Comparison of ENCODE assay signal across 30 cellular contexts in genomic region chr6:37632989-37633550, GRCh38.
"Had no signal": no experiment of that assay in that cellular context is flagged by ENCODE, and none has a peak within 500 bp of the region (broad histone marks: within the 10 kb centered on the region; RNA-seq: fewer than 3 reads in every experiment).

No MANE protein-coding gene starts in this region.

- H3K36me3 ChIP-seq: ascending aorta had no signal

- H3K27ac ChIP-seq: ascending aorta, VCaP had no signal

- H3K9me3 ChIP-seq: ascending aorta had no signal

- H3K4me3 ChIP-seq: ascending aorta had no signal

- H3K4me1 ChIP-seq: ascending aorta had no signal

- H3K4me3 Mint-ChIP-seq: activated B cell treated with CpG ODN at 0.5 μM for 24 hours; activated CD4-positive, alpha-beta memory T cell treated with anti-CD3 and anti-CD28 coated beads for 36 hours; activated naive CD4-positive, alpha-beta T cell treated with anti-CD3 and anti-CD28 coated beads, Interleukin-2, amount 50 U/mL, for 24 hours; activated naive CD8-positive, alpha-beta T cell treated with anti-CD3 and anti-CD28 coated beads, Interleukin-2, amount 10 ng/mL, durations not matched to agents 7 days and 5 days had no signal

- H3K36me3 Mint-ChIP-seq: activated CD4-positive, alpha-beta memory T cell treated with anti-CD3 and anti-CD28 coated beads for 36 hours; activated naive CD4-positive, alpha-beta T cell treated with anti-CD3 and anti-CD28 coated beads, Interleukin-2, amount 50 U/mL, for 24 hours had no signal

- H3K27ac Mint-ChIP-seq: activated B cell treated with CpG ODN at 0.5 μM for 24 hours; activated CD4-positive, alpha-beta memory T cell treated with anti-CD3 and anti-CD28 coated beads for 36 hours; activated naive CD4-positive, alpha-beta T cell treated with anti-CD3 and anti-CD28 coated beads, Interleukin-2, amount 50 U/mL, for 24 hours; activated naive CD8-positive, alpha-beta T cell treated with anti-CD3 and anti-CD28 coated beads, Interleukin-2, amount 10 ng/mL, durations not matched to agents 7 days and 5 days; activated T-helper 2 cell treated with anti-CD3 and anti-CD28 coated beads, Interferon-gamma antibody, Interleukin-2, Interleukin-4, amounts not matched to agents 10 μg/mL and 5 μg/mL and 100 μg/mL, durations not matched to agents 14 hours and 24 hours and 36 hours had no signal

- H3K27me3 ChIP-seq: ascending aorta had no signal

- DNase-seq: activated B cell treated with CpG ODN at 0.5 μM for 24 hours; activated CD4-positive, alpha-beta memory T cell treated with anti-CD3 and anti-CD28 coated beads for 36 hours; activated CD4-positive, alpha-beta T cell treated with anti-CD3 and anti-CD28 coated beads for 4 hours; activated CD4-positive, alpha-beta T cell treated with anti-CD3 and anti-CD28 coated beads, Interleukin-2, amount 50 U/mL, for 1 hour; activated CD4-positive, CD25-positive, alpha-beta regulatory T cell treated with anti-CD3 and anti-CD28 coated beads, Interleukin-2, amount 50 U/mL, for 72 hours; activated gamma-delta T cell; activated naive CD4-positive, alpha-beta T cell treated with Interleukin-2 at 50 U/mL for 16 hours; activated naive CD8-positive, alpha-beta T cell treated with anti-CD3 and anti-CD28 coated beads, Interleukin-2, amount 10 ng/mL, durations not matched to agents 7 days and 5 days; activated T-cell treated with anti-CD3 and anti-CD28 coated beads, Interleukin-2, amount 50 U/mL, for 1 hour; amygdala; Kasumi-1; KG1; MM.1S; MV-4-11; NCI-H1092; NCI-H1436 treated with DMSO at 0.1 percent for 48 hours; NCI-H1694 treated with DMSO at 0.1 percent for 48 hours; NCI-H2029; NCI-H345; NCI-H524 treated with DMSO at 0.1 percent for 48 hours; SIG-M5; SW 1271; T-helper 1 cell; T-helper 2 cell; T-helper 9 cell had no signal

- H3K9me3 Mint-ChIP-seq: activated B cell treated with CpG ODN at 0.5 μM for 24 hours; activated CD4-positive, alpha-beta memory T cell treated with anti-CD3 and anti-CD28 coated beads for 36 hours; activated naive CD4-positive, alpha-beta T cell treated with anti-CD3 and anti-CD28 coated beads, Interleukin-2, amount 50 U/mL, for 24 hours; activated naive CD8-positive, alpha-beta T cell treated with anti-CD3 and anti-CD28 coated beads, Interleukin-2, amount 10 ng/mL, durations not matched to agents 7 days and 5 days; activated T-helper 2 cell treated with anti-CD3 and anti-CD28 coated beads, Interferon-gamma antibody, Interleukin-2, Interleukin-4, amounts not matched to agents 10 μg/mL and 5 μg/mL and 100 μg/mL, durations not matched to agents 14 hours and 24 hours and 36 hours had no signal

- H3K27me3 Mint-ChIP-seq: activated B cell treated with CpG ODN at 0.5 μM for 24 hours; activated CD4-positive, alpha-beta memory T cell treated with anti-CD3 and anti-CD28 coated beads for 36 hours; activated naive CD4-positive, alpha-beta T cell treated with anti-CD3 and anti-CD28 coated beads, Interleukin-2, amount 50 U/mL, for 24 hours; activated naive CD8-positive, alpha-beta T cell treated with anti-CD3 and anti-CD28 coated beads, Interleukin-2, amount 10 ng/mL, durations not matched to agents 7 days and 5 days had no signal

- ATAC-seq: Panc1 had no signal

- H3K4me1 Mint-ChIP-seq: activated naive CD4-positive, alpha-beta T cell treated with anti-CD3 and anti-CD28 coated beads, Interleukin-2, amount 50 U/mL, for 24 hours had no signal
